Comparison of ENCODE assay signal across 4 cellular contexts in the genomic region with DNA sequence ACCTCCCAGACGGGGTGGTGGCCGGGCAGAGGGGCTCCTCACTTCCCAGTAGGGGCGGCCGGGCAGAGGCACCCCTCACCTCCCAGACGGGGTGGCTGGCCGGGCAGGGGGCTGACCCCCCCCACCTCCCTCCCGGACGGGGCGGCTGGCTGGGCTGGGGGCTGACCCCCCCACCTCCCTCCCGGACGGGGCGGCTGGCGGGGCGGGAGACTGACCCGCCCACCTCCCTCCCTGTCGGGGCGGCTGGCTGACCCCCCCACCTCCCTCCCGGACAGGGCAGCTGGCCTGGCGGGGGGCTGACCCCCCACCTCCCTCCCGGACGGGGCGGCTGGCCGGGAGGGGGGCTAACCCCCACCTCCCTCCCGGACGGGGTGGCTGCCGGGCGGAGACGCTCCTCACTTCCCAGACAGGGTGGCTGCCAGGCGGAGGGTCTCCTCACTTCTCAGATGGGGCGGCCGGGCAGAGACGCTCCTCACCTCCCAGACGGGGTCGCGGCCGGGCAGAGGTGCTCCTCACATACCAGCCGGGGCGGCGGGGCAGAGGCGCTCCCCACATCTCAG. TPM values are rescaled to one million over a fixed set of nuclear protein-coding genes. Genes with fewer than 3 reads are reported as not detected.
"Had no signal": no experiment of that assay in that cellular context is flagged by ENCODE, and none has a peak within 500 bp of the region (broad histone marks: within the 10 kb centered on the region; RNA-seq: fewer than 3 reads in every experiment).

No MANE protein-coding gene starts in this region.

RNA-seq across cellular contexts. Expression of gene BPIFA2, which starts 17.2 kb away (rescaled TPM):
- total RNA-seq: LHCN-M2, M059J, MCF 10A, NCI-H460 had no signal

RNA-seq across cellular contexts. Expression of gene BPIFA3, which starts 32.0 kb away (rescaled TPM):
- total RNA-seq: LHCN-M2, M059J, MCF 10A, NCI-H460 had no signal

RNA-seq across cellular contexts. Expression of gene BPIFA1, which starts 50.7 kb away (rescaled TPM):
- total RNA-seq: LHCN-M2, M059J, MCF 10A, NCI-H460 had no signal
